In the genomic region with DNA sequence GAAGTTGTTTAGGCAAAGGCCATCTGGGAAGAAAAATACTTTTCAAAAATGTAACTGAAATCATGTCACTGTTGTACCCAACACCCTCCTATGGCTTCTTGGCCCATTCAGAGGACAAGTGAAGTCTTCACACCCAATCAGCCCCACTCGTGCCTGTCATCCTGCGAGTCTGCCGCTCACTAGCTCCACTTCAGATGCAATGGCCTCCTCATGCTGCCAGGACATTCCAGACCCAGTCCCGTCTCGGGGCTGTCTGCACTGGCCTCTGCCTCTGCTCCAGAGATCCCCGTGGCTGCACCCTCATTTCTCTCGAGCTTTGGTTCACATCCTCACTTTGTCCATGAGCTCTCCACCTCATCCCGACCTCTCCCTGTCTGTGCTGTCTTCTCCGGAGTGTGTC, we compare ENCODE assay signal across 23 cellular contexts.
DNase-seq lines count a peak whose midpoint lies in the region; ATAC-seq, FAIRE-seq and TF ChIP-seq lines count a peak whose summit lies in the region.
"Had no signal": no experiment of that assay in that cellular context is flagged by ENCODE, and none has a peak within 500 bp of the region (broad histone marks: within the 10 kb centered on the region; RNA-seq: fewer than 3 reads in every experiment).

No MANE protein-coding gene starts in this region.

- no peaks in the 10 kb centered on the region for H3K9me3 Mint-ChIP-seq in activated CD4-positive, alpha-beta T cell treated with anti-CD3 and anti-CD28 coated beads, Interleukin-2, amount 10 ng/mL, durations not matched to agents 7 days and 5 days
- H3K9me3 Mint-ChIP-seq: activated CD4-positive, alpha-beta T cell treated with anti-CD3 and anti-CD28 coated beads, Interleukin-2, amount 10 ng/mL, durations not matched to agents 24 days and 14 days; activated T-cell treated with anti-CD3 and anti-CD28 coated beads, Interleukin-2, amount 50 U/mL, for 4 hours; H9; nephron progenitor cell had no signal

- CTCF ChIA-PET in activated CD4-positive, alpha-beta T cell treated with anti-CD3 and anti-CD28 coated beads, Interleukin-2, amount 10 ng/mL, durations not matched to agents 7 days and 5 days (lab: Charles Lee), result interaction anchor here (1.0 to 1.1 kb wide), 2 partner anchors 10 to 13 kb away, joined by 3 to 4 read pairs; no protein-coding TSS in a partner anchor

- ATAC-seq in Right ventricle myocardium superior (ENCODE audit: poor library complexity) (peak; percentile 57), pancreas (peak; percentile 2 to 11 (median 6))
- ATAC-seq: activated T-cell treated with anti-CD3 and anti-CD28 coated beads, Interleukin-2, amount 50 U/mL, for 4 hours; K562 had no signal

- no peaks in the 10 kb centered on the region for H3K4me1 Mint-ChIP-seq in activated CD4-positive, alpha-beta T cell treated with anti-CD3 and anti-CD28 coated beads, Interleukin-2, amount 10 ng/mL, durations not matched to agents 7 days and 5 days
- H3K4me1 Mint-ChIP-seq: activated CD4-positive, alpha-beta T cell treated with anti-CD3 and anti-CD28 coated beads, Interleukin-2, amount 10 ng/mL, durations not matched to agents 24 days and 14 days had no signal

- H3K4me3 ChIP-seq in left ventricle myocardium inferior (no peak overlapping the region), bronchial epithelial cell (ENCODE audit: low read depth, low read length) (no peak overlapping the region), pancreas (no peak overlapping the region)
- H3K4me3 ChIP-seq: K562 had no signal

- FAIRE-seq in bronchial epithelial cell (lab: Jason Lieb, UNC), result peak; percentile 85
- FAIRE-seq in pancreas (lab: Jason Lieb, UNC), result no peak
- FAIRE-seq: endothelial cell of umbilical vein, GM18507, K562 had no signal

- H3K4me3 Mint-ChIP-seq in activated CD4-positive, alpha-beta T cell treated with anti-CD3 and anti-CD28 coated beads, Interleukin-2, amount 10 ng/mL, durations not matched to agents 7 days and 5 days, result no peak overlapping the region
- H3K4me3 Mint-ChIP-seq: activated CD4-positive, alpha-beta T cell treated with anti-CD3 and anti-CD28 coated beads, Interleukin-2, amount 10 ng/mL, durations not matched to agents 24 days and 14 days; activated T-cell treated with anti-CD3 and anti-CD28 coated beads, Interleukin-2, amount 50 U/mL, for 4 hours; H9; nephron progenitor cell had no signal

- H3K27ac ChIP-seq in left ventricle myocardium inferior (replicated peaks) (no peak overlapping the region), pancreas (peak overlapping the region; percentile 50 to 74 (median 64))
- H3K27ac ChIP-seq: parathyroid adenoma had no signal

- H3K36me3 ChIP-seq in left ventricle myocardium inferior, result no peaks in the 10 kb centered on the region
- H3K36me3 ChIP-seq in bronchial epithelial cell (ENCODE audit: control insufficient read depth, insufficient read depth, low read length), result no peaks in the 10 kb centered on the region
- no peaks in the 10 kb centered on the region for H3K36me3 ChIP-seq in pancreas

- no peak overlapping the region for H3K27ac Mint-ChIP-seq in activated CD4-positive, alpha-beta T cell treated with anti-CD3 and anti-CD28 coated beads, Interleukin-2, amount 10 ng/mL, durations not matched to agents 7 days and 5 days
- H3K27ac Mint-ChIP-seq: activated CD4-positive, alpha-beta T cell treated with anti-CD3 and anti-CD28 coated beads, Interleukin-2, amount 10 ng/mL, durations not matched to agents 24 days and 14 days; H9; nephron progenitor cell had no signal

- intact Hi-C loops in Right ventricle myocardium superior (cut with DNase I), result no loop called here
- intact Hi-C loops in left ventricle myocardium inferior (cut with micrococcal nuclease), result no loop called here
- intact Hi-C loops in pancreas (cut with DNase I), result no loop called here

- DNase-seq in Right ventricle myocardium superior (no peak), left ventricle myocardium inferior (no peak), bronchial epithelial cell (ENCODE audit: low read depth) (no peak), pancreas (peak in 1 of 6 donors; percentile 42), T-helper 9 cell (no peak), KG1 (lab: John Stamatoyannopoulos, UW) (no peak), DMS114 treated with DMSO at 0.1 percent for 48 hours (lab: John Stamatoyannopoulos, UW; ENCODE audit: unreplicated experiment) (no peak)
- no peak for DNase-seq in activated CD4-positive, alpha-beta T cell treated with anti-CD3 and anti-CD28 coated beads, Interleukin-2, amount 10 ng/mL, durations not matched to agents 7 days and 5 days
- DNase-seq: activated CD4-positive, alpha-beta T cell treated with anti-CD3 and anti-CD28 coated beads, Interleukin-2, amount 10 ng/mL, durations not matched to agents 24 days and 14 days; activated gamma-delta T cell treated with Interleukin-2 at 50 U/mL for 16 hours; activated T-cell treated with anti-CD3 and anti-CD28 coated beads, Interleukin-2, amount 50 U/mL, for 4 hours; GF-D8; H9; NCI-H2029 treated with DMSO at 0.1 percent for 48 hours; NCI-H446 treated with DMSO at 0.1 percent for 48 hours; nephron progenitor cell; OCI-M1; stimulated activated CD4-positive, alpha-beta T cell treated with anti-CD3 and anti-CD28 coated beads, Interleukin-4, amount 100 ng/mL, for 1 hour; T1000 had no signal

- H3K4me1 ChIP-seq in left ventricle myocardium inferior, result no peaks in the 10 kb centered on the region
- H3K4me1 ChIP-seq in pancreas, result peaks cover 39 to 55% (median 40%) of the 10 kb centered on the region in 3 donors
- H3K4me1 ChIP-seq: parathyroid adenoma had no signal

- H3K36me3 Mint-ChIP-seq in activated CD4-positive, alpha-beta T cell treated with anti-CD3 and anti-CD28 coated beads, Interleukin-2, amount 10 ng/mL, durations not matched to agents 7 days and 5 days (ENCODE audit: low read depth), result no peaks in the 10 kb centered on the region

- H3K27me3 ChIP-seq in left ventricle myocardium inferior (ENCODE audit: low read depth), result peaks cover 100% of the 10 kb centered on the region
- H3K27me3 ChIP-seq in bronchial epithelial cell (ENCODE audit: control insufficient read depth, insufficient read depth, low read length), result no peaks in the 10 kb centered on the region
- H3K27me3 ChIP-seq in pancreas, result no peaks in the 10 kb centered on the region

- H3K9me3 ChIP-seq in left ventricle myocardium inferior (replicated peaks) (no peaks in the 10 kb centered on the region), pancreas (no peaks in the 10 kb centered on the region)

- 25 to 30% methylated on average over 9 of the region's 9 CpGs for WGBS in pancreas, 2 donors

- H3K27me3 Mint-ChIP-seq in activated CD4-positive, alpha-beta T cell treated with anti-CD3 and anti-CD28 coated beads, Interleukin-2, amount 10 ng/mL, durations not matched to agents 7 days and 5 days, result no peaks in the 10 kb centered on the region
- H3K27me3 Mint-ChIP-seq: activated CD4-positive, alpha-beta T cell treated with anti-CD3 and anti-CD28 coated beads, Interleukin-2, amount 10 ng/mL, durations not matched to agents 24 days and 14 days had no signal

- TF ChIP-seq CTCF in left ventricle myocardium inferior (IDR thresholded peaks at IDR 0.05; ENCODE audit: borderline replicate concordance) (no peak), bronchial epithelial cell (IDR thresholded peaks at IDR 0.05; ENCODE audit: insufficient read depth, low read length, severe bottlenecking) (no peak), pancreas (IDR thresholded peaks at IDR 0.05) (no peak)

- POLR2A ChIA-PET in activated CD4-positive, alpha-beta T cell treated with anti-CD3 and anti-CD28 coated beads, Interleukin-2, amount 10 ng/mL, durations not matched to agents 7 days and 5 days (lab: Charles Lee), result interaction anchor here (0.6 kb wide), 1 partner anchor 1120 kb away, joined by 3 read pairs; no protein-coding TSS in a partner anchor
